ENCODE assay signal across 1 cellular context in the genomic region with DNA sequence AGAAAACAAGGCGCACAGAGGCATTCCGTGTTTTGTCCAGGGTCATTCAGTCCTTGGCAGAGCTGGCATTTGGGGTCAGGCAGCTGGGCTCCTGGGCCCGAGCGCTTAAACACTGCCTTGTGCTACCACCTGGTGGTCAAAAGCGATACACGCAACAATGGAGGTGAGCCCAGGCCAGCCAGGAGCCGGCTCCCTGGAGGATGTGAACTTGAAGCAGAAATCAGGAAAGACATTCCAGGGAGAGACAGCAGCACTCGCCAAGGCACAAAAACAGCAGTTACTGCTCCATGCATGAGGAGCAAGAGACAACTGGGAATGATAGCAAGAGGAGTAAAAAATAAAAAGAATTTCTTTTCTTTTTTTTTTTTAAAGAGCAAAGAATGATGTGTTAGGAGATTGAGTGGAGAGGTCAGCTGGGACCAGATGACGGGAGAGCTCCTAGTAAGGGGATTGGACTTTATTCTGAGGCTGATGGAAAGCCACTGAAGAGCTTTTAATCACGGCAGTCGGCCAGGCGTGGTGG.
A peak's percentile ranks its signal among the peaks of the same experiment; 100 is the strongest.
TF ChIP-seq lines count a peak whose summit lies in the region.

No MANE protein-coding gene starts in this region.

TF ChIP-seq in HepG2, 621 proteins besides CTCF, POLR2A, EP300 and RAD21 (continued from another document):
- TF ChIP-seq NR2F2 (IDR thresholded peaks at IDR 0.05; ENCODE audit: borderline replicate concordance, low read depth) (no peak), GFI1 (CRISPR knock-in tag; IDR thresholded peaks at IDR 0.05; ENCODE audit: borderline replicate concordance) (no peak; the same call in 1 of the 2 replicates), GLI4 (CRISPR knock-in tag; IDR thresholded peaks at IDR 0.05; ENCODE audit: borderline replicate concordance) (no peak), ZNF788 (CRISPR knock-in tag; IDR thresholded peaks at IDR 0.05; ENCODE audit: borderline replicate concordance) (no peak), TMF1 (CRISPR knock-in tag; IDR thresholded peaks at IDR 0.05; ENCODE audit: low read depth) (no peak), SRSF4 (IDR thresholded peaks at IDR 0.05; ENCODE audit: low read depth, low read length, poor library complexity, severe bottlenecking) (no peak), ZSCAN12 (CRISPR knock-in tag; IDR thresholded peaks at IDR 0.05) (no peak), ZNF274 (CRISPR knock-in tag; IDR thresholded peaks at IDR 0.05) (no peak), FOXO1 (CRISPR knock-in tag; IDR thresholded peaks at IDR 0.05) (peak; percentile 60), DR1 (CRISPR knock-in tag; IDR thresholded peaks at IDR 0.05) (no peak), U2AF1 (optimal IDR thresholded peaks at IDR 0.05; ENCODE audit: low read depth, low read length) (no peak), MTA1 (CRISPR knock-in tag; IDR thresholded peaks at IDR 0.05; ENCODE audit: borderline replicate concordance) (no peak), ZNF713 (CRISPR knock-in tag; IDR thresholded peaks at IDR 0.05) (no peak), FOSL1 (CRISPR knock-in tag; IDR thresholded peaks at IDR 0.05; ENCODE audit: borderline replicate concordance) (no peak), ZBTB7B (CRISPR knock-in tag; IDR thresholded peaks at IDR 0.05) (peak; percentile 40; the same call in 1 of the 2 replicates), MEIS1 (CRISPR knock-in tag; IDR thresholded peaks at IDR 0.05; ENCODE audit: borderline replicate concordance) (no peak), ZNF644 (CRISPR knock-in tag; IDR thresholded peaks at IDR 0.05; ENCODE audit: low read depth) (no peak), ZNF251 (CRISPR knock-in tag; IDR thresholded peaks at IDR 0.05) (no peak), ZNF296 (CRISPR knock-in tag; conservative IDR thresholded peaks at IDR 0.05) (no peak), RFXANK (CRISPR knock-in tag; IDR thresholded peaks at IDR 0.05) (peak; percentile 84; the same call in 1 of the 2 replicates)
- TF ChIP-seq, protein P1, sequence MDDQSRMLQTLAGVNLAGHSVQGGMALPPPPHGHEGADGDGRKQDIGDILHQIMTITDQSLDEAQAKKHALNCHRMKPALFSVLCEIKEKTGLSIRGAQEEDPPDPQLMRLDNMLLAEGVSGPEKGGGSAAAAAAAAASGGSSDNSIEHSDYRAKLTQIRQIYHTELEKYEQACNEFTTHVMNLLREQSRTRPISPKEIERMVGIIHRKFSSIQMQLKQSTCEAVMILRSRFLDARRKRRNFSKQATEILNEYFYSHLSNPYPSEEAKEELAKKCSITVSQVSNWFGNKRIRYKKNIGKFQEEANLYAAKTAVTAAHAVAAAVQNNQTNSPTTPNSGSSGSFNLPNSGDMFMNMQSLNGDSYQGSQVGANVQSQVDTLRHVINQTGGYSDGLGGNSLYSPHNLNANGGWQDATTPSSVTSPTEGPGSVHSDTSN (CRISPR knock-in tag; IDR thresholded peaks at IDR 0.05; ENCODE audit: borderline replicate concordance): no peak
- TF ChIP-seq, protein P2, sequence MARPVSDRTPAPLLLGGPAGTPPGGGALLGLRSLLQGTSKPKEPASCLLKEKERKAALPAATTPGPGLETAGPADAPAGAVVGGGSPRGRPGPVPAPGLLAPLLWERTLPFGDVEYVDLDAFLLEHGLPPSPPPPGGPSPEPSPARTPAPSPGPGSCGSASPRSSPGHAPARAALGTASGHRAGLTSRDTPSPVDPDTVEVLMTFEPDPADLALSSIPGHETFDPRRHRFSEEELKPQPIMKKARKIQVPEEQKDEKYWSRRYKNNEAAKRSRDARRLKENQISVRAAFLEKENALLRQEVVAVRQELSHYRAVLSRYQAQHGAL (CRISPR knock-in tag; IDR thresholded peaks at IDR 0.05; ENCODE audit: not compliant biosample characterization): no peak
- TF ChIP-seq, protein P3, sequence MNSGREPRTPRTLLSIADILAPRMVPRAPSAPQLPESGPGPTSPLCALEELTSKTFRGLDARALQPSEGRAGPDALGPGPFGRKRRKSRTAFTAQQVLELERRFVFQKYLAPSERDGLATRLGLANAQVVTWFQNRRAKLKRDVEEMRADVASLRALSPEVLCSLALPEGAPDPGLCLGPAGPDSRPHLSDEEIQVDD (CRISPR knock-in tag; IDR thresholded peaks at IDR 0.05; ENCODE audit: borderline replicate concordance): no peak
- TF ChIP-seq, protein P4, sequence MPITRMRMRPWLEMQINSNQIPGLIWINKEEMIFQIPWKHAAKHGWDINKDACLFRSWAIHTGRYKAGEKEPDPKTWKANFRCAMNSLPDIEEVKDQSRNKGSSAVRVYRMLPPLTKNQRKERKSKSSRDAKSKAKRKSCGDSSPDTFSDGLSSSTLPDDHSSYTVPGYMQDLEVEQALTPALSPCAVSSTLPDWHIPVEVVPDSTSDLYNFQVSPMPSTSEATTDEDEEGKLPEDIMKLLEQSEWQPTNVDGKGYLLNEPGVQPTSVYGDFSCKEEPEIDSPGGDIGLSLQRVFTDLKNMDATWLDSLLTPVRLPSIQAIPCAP (CRISPR knock-in tag; IDR thresholded peaks at IDR 0.05; ENCODE audit: low read depth): no peak
- TF ChIP-seq, protein P5, sequence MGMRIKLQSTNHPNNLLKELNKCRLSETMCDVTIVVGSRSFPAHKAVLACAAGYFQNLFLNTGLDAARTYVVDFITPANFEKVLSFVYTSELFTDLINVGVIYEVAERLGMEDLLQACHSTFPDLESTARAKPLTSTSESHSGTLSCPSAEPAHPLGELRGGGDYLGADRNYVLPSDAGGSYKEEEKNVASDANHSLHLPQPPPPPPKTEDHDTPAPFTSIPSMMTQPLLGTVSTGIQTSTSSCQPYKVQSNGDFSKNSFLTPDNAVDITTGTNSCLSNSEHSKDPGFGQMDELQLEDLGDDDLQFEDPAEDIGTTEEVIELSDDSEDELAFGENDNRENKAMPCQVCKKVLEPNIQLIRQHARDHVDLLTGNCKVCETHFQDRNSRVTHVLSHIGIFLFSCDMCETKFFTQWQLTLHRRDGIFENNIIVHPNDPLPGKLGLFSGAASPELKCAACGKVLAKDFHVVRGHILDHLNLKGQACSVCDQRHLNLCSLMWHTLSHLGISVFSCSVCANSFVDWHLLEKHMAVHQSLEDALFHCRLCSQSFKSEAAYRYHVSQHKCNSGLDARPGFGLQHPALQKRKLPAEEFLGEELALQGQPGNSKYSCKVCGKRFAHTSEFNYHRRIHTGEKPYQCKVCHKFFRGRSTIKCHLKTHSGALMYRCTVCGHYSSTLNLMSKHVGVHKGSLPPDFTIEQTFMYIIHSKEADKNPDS (CRISPR knock-in tag; IDR thresholded peaks at IDR 0.05): no peak
